In genomic region chr12:15534322-15534721, GRCh38 we compare ENCODE assay signal across 8 cellular contexts.
DNase-seq lines count a peak whose midpoint lies in the region; ATAC-seq and TF ChIP-seq lines count a peak whose summit lies in the region.

No MANE protein-coding gene starts in this region.

- ATAC-seq in GM21619 (IDR thresholded peaks at IDR 0.05; ENCODE audit: unreplicated experiment), result peak; percentile 86
- ATAC-seq in central memory CD8-positive, alpha-beta T cell (replicated peaks; ENCODE audit: extremely low read depth, poor library complexity, severe bottlenecking), result peak; percentile 75
- ATAC-seq in stimulated activated effector memory CD8-positive, alpha-beta T cell treated with anti-CD3 and anti-CD28 coated beads, Interleukin-12 subunit alpha, Interleukin-12 subunit beta, amount 100 ng/mL, for 72 hours, result peak; percentile 78

- no peaks in the 10 kb centered on the region for H3K9me3 Mint-ChIP-seq in central memory CD8-positive, alpha-beta T cell
- H3K9me3 Mint-ChIP-seq in stimulated activated effector memory CD8-positive, alpha-beta T cell treated with anti-CD3 and anti-CD28 coated beads, Interleukin-12 subunit alpha, Interleukin-12 subunit beta, amount 100 ng/mL, for 72 hours, result no peaks in the 10 kb centered on the region

- TF ChIP-seq CTCF in GM12865 (IDR thresholded peaks at IDR 0.05; ENCODE audit: insufficient read depth, low read depth, low read length, missing control alignments), result no peak

- DNase-seq in GM12865 (ENCODE audit: low read depth), result peak; percentile 78
- DNase-seq in LHCN-M2 (ENCODE audit: low read depth), result peak; percentile 71
- no peak for DNase-seq in central memory CD8-positive, alpha-beta T cell (ENCODE audit: low spot score in 2 of 2)
- DNase-seq in stimulated activated effector memory CD8-positive, alpha-beta T cell treated with anti-CD3 and anti-CD28 coated beads, Interleukin-12 subunit alpha, Interleukin-12 subunit beta, amount 100 ng/mL, for 72 hours (ENCODE audit: low spot score in 2 of 2), result peak in 1 of 2 donors; percentile 52
- DNase-seq in superior temporal gyrus (ENCODE audit: extremely low spot score), result no peak
- no peak for DNase-seq in GM03348 (ENCODE audit: low spot score)
- DNase-seq in AG20443 (ENCODE audit: low spot score), result no peak

- H3K27me3 Mint-ChIP-seq in central memory CD8-positive, alpha-beta T cell, result no peaks in the 10 kb centered on the region

- no peak overlapping the region for H3K27ac Mint-ChIP-seq in central memory CD8-positive, alpha-beta T cell (ENCODE audit: low read depth)
- H3K27ac Mint-ChIP-seq in stimulated activated effector memory CD8-positive, alpha-beta T cell treated with anti-CD3 and anti-CD28 coated beads, Interleukin-12 subunit alpha, Interleukin-12 subunit beta, amount 100 ng/mL, for 72 hours, result no peak overlapping the region

- H3K36me3 Mint-ChIP-seq in central memory CD8-positive, alpha-beta T cell (ENCODE audit: insufficient read depth), result no peaks in the 10 kb centered on the region
- H3K36me3 Mint-ChIP-seq in stimulated activated effector memory CD8-positive, alpha-beta T cell treated with anti-CD3 and anti-CD28 coated beads, Interleukin-12 subunit alpha, Interleukin-12 subunit beta, amount 100 ng/mL, for 72 hours, result no peaks in the 10 kb centered on the region

- no peak overlapping the region for H3K4me3 ChIP-seq in GM12865 (ENCODE audit: low read depth, low read length)

- H3K4me1 Mint-ChIP-seq in central memory CD8-positive, alpha-beta T cell, result peaks cover 4% of the 10 kb centered on the region
- H3K4me1 Mint-ChIP-seq in stimulated activated effector memory CD8-positive, alpha-beta T cell treated with anti-CD3 and anti-CD28 coated beads, Interleukin-12 subunit alpha, Interleukin-12 subunit beta, amount 100 ng/mL, for 72 hours, result no peaks in the 10 kb centered on the region

- H3K4me3 Mint-ChIP-seq in central memory CD8-positive, alpha-beta T cell, result peak overlapping the region; percentile 52
- peak overlapping the region; percentile 15 for H3K4me3 Mint-ChIP-seq in stimulated activated effector memory CD8-positive, alpha-beta T cell treated with anti-CD3 and anti-CD28 coated beads, Interleukin-12 subunit alpha, Interleukin-12 subunit beta, amount 100 ng/mL, for 72 hours

Comparison
In these comparisons a context has a peak if more than half of its experiments do, and no peak if none do; other contexts are left out.
1. DNase-seq: peak in GM12865 (single experiment) and LHCN-M2 (single experiment); none in central memory CD8-positive, alpha-beta T cell (0 of 2), superior temporal gyrus (single experiment), GM03348 (single experiment) and AG20443 (single experiment).
2. Peak in every context shown above with its lines, with median percentiles within 50 percentile points of each other: ATAC-seq.